Comparison of ENCODE assay signal across 1 cellular context in genomic region chr6:131367206-131367873, GRCh38.
TF ChIP-seq lines count a peak whose summit lies in the region.

No MANE protein-coding gene starts in this region.

TF ChIP-seq in liver, 16 proteins besides CTCF, POLR2A, EP300 and RAD21 (continued from another document):
- TF ChIP-seq, protein P1, sequence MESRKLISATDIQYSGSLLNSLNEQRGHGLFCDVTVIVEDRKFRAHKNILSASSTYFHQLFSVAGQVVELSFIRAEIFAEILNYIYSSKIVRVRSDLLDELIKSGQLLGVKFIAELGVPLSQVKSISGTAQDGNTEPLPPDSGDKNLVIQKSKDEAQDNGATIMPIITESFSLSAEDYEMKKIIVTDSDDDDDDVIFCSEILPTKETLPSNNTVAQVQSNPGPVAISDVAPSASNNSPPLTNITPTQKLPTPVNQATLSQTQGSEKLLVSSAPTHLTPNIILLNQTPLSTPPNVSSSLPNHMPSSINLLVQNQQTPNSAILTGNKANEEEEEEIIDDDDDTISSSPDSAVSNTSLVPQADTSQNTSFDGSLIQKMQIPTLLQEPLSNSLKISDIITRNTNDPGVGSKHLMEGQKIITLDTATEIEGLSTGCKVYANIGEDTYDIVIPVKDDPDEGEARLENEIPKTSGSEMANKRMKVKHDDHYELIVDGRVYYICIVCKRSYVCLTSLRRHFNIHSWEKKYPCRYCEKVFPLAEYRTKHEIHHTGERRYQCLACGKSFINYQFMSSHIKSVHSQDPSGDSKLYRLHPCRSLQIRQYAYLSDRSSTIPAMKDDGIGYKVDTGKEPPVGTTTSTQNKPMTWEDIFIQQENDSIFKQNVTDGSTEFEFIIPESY (IDR thresholded peaks at IDR 0.05) = no peak
- peak in 1 of 2 donors; percentile 56 for TF ChIP-seq JUND (IDR thresholded peaks at IDR 0.05)
- TF ChIP-seq SP1 (IDR thresholded peaks at IDR 0.05) = peak; percentile 85
